8 cellular contexts compared by ENCODE assay signal in genomic region chr6:39166189-39166917, GRCh38. TPM values are rescaled to one million over a fixed set of nuclear protein-coding genes. Genes with fewer than 3 reads are reported as not detected.
DNase-seq lines count a peak whose midpoint lies in the region; ATAC-seq lines count a peak whose summit lies in the region.

No MANE protein-coding gene starts in this region.

- peaks cover 0 to 3% (median 3%) of the 10 kb centered on the region in 3 donors for H3K9me3 Mint-ChIP-seq in T-cell

- H3K9me3 ChIP-seq in right cardiac atrium (ENCODE audit: control insufficient read depth, low read length) = no peaks in the 10 kb centered on the region

- no peak overlapping the region for H3K4me3 ChIP-seq in right cardiac atrium (ENCODE audit: low read length)

- POLR2A ChIA-PET in T-cell (lab: Charles Lee) = no interaction called here

- CTCF ChIA-PET in T-cell (lab: Charles Lee) = interaction anchor here (1.8 to 2.6 kb wide), 2 partner anchors 136 to 294 kb away, joined by 4 to 26 read pairs; no protein-coding TSS in a partner anchor

- ATAC-seq in GM19455 (IDR thresholded peaks at IDR 0.05; ENCODE audit: unreplicated experiment) (peak; percentile 53), T-cell (replicated peaks in 1 of 4) (peak; percentile 63 to 83 (median 78)), right cardiac atrium (peak; percentile 79 to 85), sciatic nerve (peak; percentile 92)

- no peaks in the 10 kb centered on the region for H3K4me1 ChIP-seq in right cardiac atrium (ENCODE audit: control insufficient read depth, insufficient read depth, low read length)

- no peaks in the 10 kb centered on the region for H3K27me3 Mint-ChIP-seq in T-cell

- intact Hi-C loops in right cardiac atrium (cut with DNase I) (loop anchor here in 3 of 4 donors (2.0 to 5.0 kb wide), 2 partner anchors 136 kb away; no protein-coding TSS in a partner anchor), sciatic nerve (cut with DNase I) (loop anchor here (2.0 kb wide), 1 partner anchor 136 kb away; no protein-coding TSS in a partner anchor)

- no peak overlapping the region for H3K27ac Mint-ChIP-seq in T-cell

- H3K4me3 Mint-ChIP-seq in T-cell = peak overlapping the region in 1 of 3 donors; percentile 45

- DNase-seq in AG08395 (ENCODE audit: low spot score) (peak; percentile 77), NCI-H146 (lab: John Stamatoyannopoulos, UW) (peak; percentile 98), T-cell (peak; percentile 53 to 83 (median 74)), amniotic stem cell (lab: John Stamatoyannopoulos, UW) (peak; percentile 13), right cardiac atrium (peak; percentile 76 to 91 (median 91)), sciatic nerve (ENCODE audit: low spot score) (peak; percentile 94), T1000 (lab: John Stamatoyannopoulos, UW) (no peak)

- no peak overlapping the region for H3K27ac ChIP-seq in right cardiac atrium (ENCODE audit: low read length)

- H3K36me3 Mint-ChIP-seq in T-cell = no peaks in the 10 kb centered on the region

- peaks cover 0 to 6% (median 4%) of the 10 kb centered on the region in 3 donors for H3K4me1 Mint-ChIP-seq in T-cell

- 32% methylated on average over 20 of the region's 20 CpGs for WGBS in right cardiac atrium

- no peaks in the 10 kb centered on the region for H3K27me3 ChIP-seq in right cardiac atrium (ENCODE audit: control insufficient read depth, insufficient read depth)

RNA-seq across cellular contexts. Expression of gene SAYSD1, which starts 51.4 kb away (rescaled TPM):
- total RNA-seq in T-cell (10 to 100 TPM; 14.0 to 25.4 (median 19.2) TPM), right cardiac atrium (10 to 100 TPM in 2 of 4 donors, 1 to 10 TPM in 2; 8.3 to 11.7 (median 9.9) TPM), sciatic nerve (15.3 TPM)
- 12.6 TPM for polyA plus RNA-seq in right cardiac atrium
